28 cellular contexts compared by ENCODE assay signal in the genomic region with DNA sequence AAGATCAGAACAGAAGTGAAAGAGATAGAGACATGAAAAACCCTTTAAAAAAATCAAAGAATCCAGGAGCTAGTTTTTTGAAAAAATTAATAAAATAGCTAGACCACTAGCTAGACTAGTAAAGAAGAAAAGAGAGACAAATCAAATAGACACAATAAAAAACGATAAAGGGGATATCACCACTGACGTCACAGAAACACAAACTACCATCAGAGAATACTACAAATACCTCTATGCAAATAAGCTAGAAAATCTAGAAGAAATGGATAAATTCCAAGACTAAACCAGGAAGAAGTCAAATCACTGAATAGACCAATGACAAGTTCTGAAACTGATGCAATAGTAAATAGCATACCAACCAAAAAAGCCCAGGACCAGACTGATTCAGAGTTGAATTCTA. TPM values are rescaled to one million over a fixed set of nuclear protein-coding genes. Genes with fewer than 3 reads are reported as not detected.
DNase-seq lines count a peak whose midpoint lies in the region; ATAC-seq, FAIRE-seq and TF ChIP-seq lines count a peak whose summit lies in the region.
"Had no signal": no experiment of that assay in that cellular context is flagged by ENCODE, and none has a peak within 500 bp of the region (broad histone marks: within the 10 kb centered on the region; RNA-seq: fewer than 3 reads in every experiment).

No MANE protein-coding gene starts in this region.

- FAIRE-seq in HepG2 (lab: Jason Lieb, UNC) = no peak
- FAIRE-seq: A204.1, A549, D721Med had no signal

- H3K4me3 ChIP-seq in HepG2 (replicated peaks in 1 of 3; ENCODE audit: insufficient read depth in 1 of 3, low read depth in 2 of 3, low read length in 3 of 3) (no peak overlapping the region), right lobe of liver (no peak overlapping the region)
- H3K4me3 ChIP-seq: A549; BLaER1; BLaER1 treated with 17β-estradiol and CSF1 and Interleukin-3, amounts not matched to agents 10 nM and 100 nM had no signal

- no peaks in the 10 kb centered on the region for H4K20me1 ChIP-seq in HepG2 (ENCODE audit: insufficient read depth, low read length)
- H4K20me1 ChIP-seq: BLaER1; BLaER1 treated with 17β-estradiol and CSF1 and Interleukin-3, amounts not matched to agents 10 nM and 100 nM had no signal

- no peaks in the 10 kb centered on the region for H3K4me1 ChIP-seq in HepG2 (ENCODE audit: insufficient read depth, low read length)
- no peaks in the 10 kb centered on the region for H3K4me1 ChIP-seq in right lobe of liver
- H3K4me1 ChIP-seq: A549, BE2C, Caco-2 had no signal

- no peak for TF ChIP-seq CTCF in HepG2 (CRISPR knock-in tag; IDR thresholded peaks at IDR 0.05)
- TF ChIP-seq CTCF in right lobe of liver (IDR thresholded peaks at IDR 0.05) = no peak

- ATAC-seq in HepG2 (no peak), right lobe of liver (no peak)
- ATAC-seq: A549; CD8-positive, alpha-beta T cell had no signal

- TF ChIP-seq POLR2A in HepG2 (IDR thresholded peaks at IDR 0.05; ENCODE audit: insufficient read depth in 1 of 2, low read depth in 2 of 2, low read length in 2 of 2) = no peak
- TF ChIP-seq POLR2A in right lobe of liver (IDR thresholded peaks at IDR 0.05) = no peak

- DNase-seq in HepG2 (ENCODE audit: low spot score) = no peak
- DNase-seq in right lobe of liver = no peak
- DNase-seq: 8988T; ACHN; AML-193; BE2C; C1 segment of cervical spinal cord; Caco-2; Calu3; CD4-positive, alpha-beta memory T cell; CD4-positive, alpha-beta T cell; CD4-positive, CD25-positive, alpha-beta regulatory T cell; CD8-positive, alpha-beta memory T cell; CD8-positive, alpha-beta T cell; COR-L47; DMS 273 treated with DMSO at 0.1 percent for 48 hours; DMS153; DMS53; DMS79; DMS79 treated with DMSO at 0.1 percent for 48 hours; DND-41 had no signal

- TF ChIP-seq EP300 in HepG2 (IDR thresholded peaks at IDR 0.05; ENCODE audit: low read depth in 2 of 2, low read length in 2 of 2) (no peak), HepG2 (CRISPR knock-in tag; IDR thresholded peaks at IDR 0.05; ENCODE audit: borderline replicate concordance) (no peak)

- intact Hi-C loops in HepG2 (cut with micrococcal nuclease; ENCODE audit: unreplicated experiment) = no loop called here
- intact Hi-C loops in right lobe of liver (cut with DNase I) = no loop called here

- CTCF ChIA-PET in HepG2 (lab: Yijun Ruan, JAX; ENCODE audit: low intra/inter-chr PET ratio, low total read pairs) = no interaction called here

- H3K79me2 ChIP-seq in HepG2 (ENCODE audit: insufficient read depth, low read length) = no peaks in the 10 kb centered on the region

- no peaks in the 10 kb centered on the region for H3K27me3 ChIP-seq in HepG2 (ENCODE audit: control insufficient read depth in 1 of 2, insufficient read depth in 2 of 2, low read length in 2 of 2)
- H3K27me3 ChIP-seq in right lobe of liver = no peaks in the 10 kb centered on the region
- H3K27me3 ChIP-seq: BLaER1; BLaER1 treated with 17β-estradiol and CSF1 and Interleukin-3, amounts not matched to agents 10 nM and 100 nM had no signal

- POLR2A ChIA-PET in HepG2 (lab: Yijun Ruan, JAX) = no interaction called here

- TF ChIP-seq RAD21 in HepG2 (CRISPR knock-in tag; IDR thresholded peaks at IDR 0.05) = no peak

- in situ Hi-C loops in HepG2 (cut with HindIII; ENCODE audit: extremely low pct_ligation_motif_present, low pct_unique_long_range_greater_than_20kb) = no loop called here

- 1% methylated on average over 2 of the region's 2 CpGs for WGBS in HepG2 (ENCODE audit: low lambda C conversion rate)
- WGBS in right lobe of liver (ENCODE audit: insufficient coverage, low coverage, low lambda C conversion rate, missing lambda C conversion rate) = 80% methylated on average over 2 of the region's 2 CpGs

- H3K27ac ChIP-seq in HepG2 (ENCODE audit: extremely low read length, insufficient read depth, low read length) = no peak overlapping the region
- no peak overlapping the region for H3K27ac ChIP-seq in right lobe of liver
- H3K27ac ChIP-seq: 22Rv1; A549; BLaER1; BLaER1 treated with 17β-estradiol and CSF1 and Interleukin-3, amounts not matched to agents 10 nM and 100 nM; C4-2B had no signal

- H3K4me2 ChIP-seq in HepG2 (ENCODE audit: low read depth, low read length) = no peak overlapping the region
- H3K4me2 ChIP-seq: A549; BLaER1; BLaER1 treated with 17β-estradiol and CSF1 and Interleukin-3, amounts not matched to agents 10 nM and 100 nM had no signal

- H3K9ac ChIP-seq in HepG2 (ENCODE audit: insufficient read depth, low read depth, low read length) = no peak overlapping the region
- H3K9ac ChIP-seq: BLaER1; BLaER1 treated with 17β-estradiol and CSF1 and Interleukin-3, amounts not matched to agents 10 nM and 100 nM had no signal

- no peak overlapping the region for H2AFZ ChIP-seq in HepG2 (ENCODE audit: low read length)

- H3K9me3 ChIP-seq in HepG2 (ENCODE audit: low read length) (no peaks in the 10 kb centered on the region), right lobe of liver (peaks cover 0 to 3% (median 0%) of the 10 kb centered on the region in 4 donors)
- H3K9me3 ChIP-seq: A549, BE2C, Caco-2 had no signal

- BruUV-seq in HepG2 (replicated peaks; lab: Mats Ljungman, UMichigan) = no TSS peak

- H3K36me3 ChIP-seq in HepG2 (replicated peaks in 1 of 2; ENCODE audit: control insufficient read depth in 1 of 2, insufficient read depth in 2 of 2, low read length in 2 of 2) = no peaks in the 10 kb centered on the region
- H3K36me3 ChIP-seq in right lobe of liver = no peaks in the 10 kb centered on the region
- H3K36me3 ChIP-seq: BE2C; BLaER1; BLaER1 treated with 17β-estradiol and CSF1 and Interleukin-3, amounts not matched to agents 10 nM and 100 nM had no signal

TF ChIP-seq in HepG2, 621 proteins besides CTCF, POLR2A, EP300 and RAD21:
- TF ChIP-seq HDAC1 (CRISPR knock-in tag; IDR thresholded peaks at IDR 0.05) = no peak
- TF ChIP-seq RFXAP (CRISPR knock-in tag; IDR thresholded peaks at IDR 0.05; ENCODE audit: borderline replicate concordance) = no peak
- no peak for TF ChIP-seq CBX1 (IDR thresholded peaks at IDR 0.05; ENCODE audit: low read depth)
- peak; percentile 23; the same call in 1 of the 2 replicates for TF ChIP-seq ATF7 (IDR thresholded peaks at IDR 0.05)
- no peak for TF ChIP-seq ATF7 (CRISPR knock-in tag; IDR thresholded peaks at IDR 0.05)
- no peak for TF ChIP-seq NRL (CRISPR knock-in tag; IDR thresholded peaks at IDR 0.05; ENCODE audit: borderline replicate concordance)
- no peak for TF ChIP-seq KLF12 (CRISPR knock-in tag; IDR thresholded peaks at IDR 0.05; ENCODE audit: borderline replicate concordance)
- no peak for TF ChIP-seq ZSCAN30 (CRISPR knock-in tag; IDR thresholded peaks at IDR 0.05)
- TF ChIP-seq SIX1 (CRISPR knock-in tag; IDR thresholded peaks at IDR 0.05; ENCODE audit: borderline replicate concordance) = no peak
- no peak for TF ChIP-seq ARHGAP35 (CRISPR knock-in tag; IDR thresholded peaks at IDR 0.05; ENCODE audit: borderline replicate concordance)
- no peak for TF ChIP-seq POLR2AphosphoS2 (IDR thresholded peaks at IDR 0.05; ENCODE audit: low read depth, low read length)
- TF ChIP-seq ZNF205 (CRISPR knock-in tag; IDR thresholded peaks at IDR 0.05) = no peak
- peak; percentile 93 for TF ChIP-seq CREB1 (IDR thresholded peaks at IDR 0.05)
- no peak for TF ChIP-seq CREB1 (CRISPR knock-in tag; IDR thresholded peaks at IDR 0.05)

RNA-seq across cellular contexts. Expression of gene SENP6, which starts 29.6 kb away (rescaled TPM):
- total RNA-seq in HepG2 (2016; rRNA removed; fragmentation: Illumina TruSeq; extraction: Trizol) = 45.2 and 50.1 TPM in 2 replicates
- total RNA-seq in HepG2 (2016; cell fraction: cytosol; rRNA removed; fragmentation: Illumina TruSeq; extraction: Trizol; ENCODE audit: low read depth) = 43.4 and 52.1 TPM in 2 replicates
- 46.6 and 50.2 TPM in 2 replicates for total RNA-seq in HepG2 (2016; cell fraction: insoluble cytoplasmic fraction; rRNA removed; fragmentation: Illumina TruSeq; extraction: Trizol)
- 44.9 and 52.8 TPM in 2 replicates for total RNA-seq in HepG2 (2016; cell fraction: membrane; rRNA removed; fragmentation: Illumina TruSeq; extraction: Trizol)
- 88.3 and 90.7 TPM in 2 replicates for total RNA-seq in HepG2 (2016; cell fraction: nucleus; rRNA removed; fragmentation: Illumina TruSeq; extraction: Trizol)
- polyA plus RNA-seq in HepG2 (2011; rRNA removed) = 19.1 and 21.9 TPM in 2 replicates
- 6.0 and 9.0 TPM in 2 replicates for polyA plus RNA-seq in HepG2 (2011; cell fraction: cytosol; rRNA removed)
- polyA plus RNA-seq in HepG2 (2011; cell fraction: nucleus; rRNA removed) = 22.1 and 28.2 TPM in 2 replicates
- 30.3 and 36.0 TPM in 2 replicates for polyA plus RNA-seq in HepG2 (2012)
- 1.9 and 2.2 TPM in 2 replicates for polyA plus RNA-seq in HepG2 (2016; cell fraction: cytosol; fragmentation: Illumina TruSeq; extraction: Trizol; ENCODE audit: low read depth)
- polyA plus RNA-seq in HepG2 (2016; cell fraction: insoluble cytoplasmic fraction; fragmentation: Illumina TruSeq; extraction: Trizol; ENCODE audit: low read depth) = 46.2 and 47.6 TPM in 2 replicates
- polyA plus RNA-seq in HepG2 (2016; cell fraction: membrane; fragmentation: Illumina TruSeq; extraction: Trizol; ENCODE audit: low read depth) = 7.1 and 7.5 TPM in 2 replicates
- polyA plus RNA-seq in HepG2 (2016; cell fraction: nucleus; fragmentation: Illumina TruSeq; extraction: Trizol; ENCODE audit: insufficient read depth, low read depth) = 113 and 116 TPM in 2 replicates
- polyA minus RNA-seq in HepG2 (2011; rRNA and poly(A)+ RNA removed; ENCODE audit: low replicate concordance) = 7.6 and 10.3 TPM in 2 replicates
- 25.9 and 29.5 TPM in 2 replicates for polyA minus RNA-seq in HepG2 (2011; cell fraction: cytosol; rRNA and poly(A)+ RNA removed)
- 153 and 155 TPM in 2 replicates for polyA minus RNA-seq in HepG2 (2011; cell fraction: nucleus; rRNA and poly(A)+ RNA removed)
- 10 to 100 TPM; 21.8 to 43.4 (median 31.6) TPM for total RNA-seq in right lobe of liver
